ENCODE assay signal across 10 cellular contexts in genomic region chr18:51425475-51425874, GRCh38.
DNase-seq lines count a peak whose midpoint lies in the region; ATAC-seq lines count a peak whose summit lies in the region.
"Had no signal": no experiment of that assay in that cellular context is flagged by ENCODE, and none has a peak within 500 bp of the region (broad histone marks: within the 10 kb centered on the region; RNA-seq: fewer than 3 reads in every experiment).

No MANE protein-coding gene starts in this region.

- ATAC-seq in activated naive CD8-positive, alpha-beta T cell treated with anti-CD3 and anti-CD28 coated beads, Interleukin-2, amount 50 U/mL, for 24 hours: peak; percentile 79
- ATAC-seq in GM21529 (IDR thresholded peaks at IDR 0.05; ENCODE audit: unreplicated experiment): peak; percentile 73
- ATAC-seq in HG03354 (IDR thresholded peaks at IDR 0.05; ENCODE audit: poor library complexity, severe bottlenecking, unreplicated experiment): peak; percentile 64
- peak; percentile 64 for ATAC-seq in stimulated activated naive CD8-positive, alpha-beta T cell treated with anti-CD3 and anti-CD28 coated beads, Interleukin-15, Interleukin-2, amounts not matched to agents 100 U/mL and 50 U/mL, for 24 hours

- DNase-seq in activated naive CD8-positive, alpha-beta T cell treated with anti-CD3 and anti-CD28 coated beads, Interleukin-2, amount 50 U/mL, for 24 hours: no peak
- DNase-seq in activated naive CD8-positive, alpha-beta T cell treated with anti-CD3 and anti-CD28 coated beads for 36 hours: no peak
- DNase-seq in stimulated activated naive CD8-positive, alpha-beta T cell treated with anti-CD3 and anti-CD28 coated beads, Interleukin-15, Interleukin-2, amounts not matched to agents 100 U/mL and 50 U/mL, for 24 hours: peak; percentile 4
- DNase-seq in NCI-H2196 treated with DMSO at 0.1 percent for 48 hours (lab: John Stamatoyannopoulos, UW; ENCODE audit: unreplicated experiment): no peak
- DNase-seq in NCI-H526 (lab: John Stamatoyannopoulos, UW): no peak
- no peak for DNase-seq in HT-29 (ENCODE audit: low spot score)
- DNase-seq: NCI-H1417 had no signal

- no peak overlapping the region for H3K4me3 Mint-ChIP-seq in activated naive CD8-positive, alpha-beta T cell treated with anti-CD3 and anti-CD28 coated beads, Interleukin-2, amount 50 U/mL, for 24 hours
- H3K4me3 Mint-ChIP-seq in activated naive CD8-positive, alpha-beta T cell treated with anti-CD3 and anti-CD28 coated beads for 36 hours: no peak overlapping the region
- H3K4me3 Mint-ChIP-seq: brain had no signal

- no peaks in the 10 kb centered on the region for H3K36me3 Mint-ChIP-seq in activated naive CD8-positive, alpha-beta T cell treated with anti-CD3 and anti-CD28 coated beads, Interleukin-2, amount 50 U/mL, for 24 hours (ENCODE audit: low read depth)
- no peaks in the 10 kb centered on the region for H3K36me3 Mint-ChIP-seq in activated naive CD8-positive, alpha-beta T cell treated with anti-CD3 and anti-CD28 coated beads for 36 hours
- H3K36me3 Mint-ChIP-seq: brain had no signal

- H3K9me3 Mint-ChIP-seq in activated naive CD8-positive, alpha-beta T cell treated with anti-CD3 and anti-CD28 coated beads, Interleukin-2, amount 50 U/mL, for 24 hours: peaks cover 1% of the 10 kb centered on the region
- no peaks in the 10 kb centered on the region for H3K9me3 Mint-ChIP-seq in activated naive CD8-positive, alpha-beta T cell treated with anti-CD3 and anti-CD28 coated beads for 36 hours

- peak overlapping the region; percentile 37 for H3K27ac Mint-ChIP-seq in activated naive CD8-positive, alpha-beta T cell treated with anti-CD3 and anti-CD28 coated beads, Interleukin-2, amount 50 U/mL, for 24 hours
- no peak overlapping the region for H3K27ac Mint-ChIP-seq in activated naive CD8-positive, alpha-beta T cell treated with anti-CD3 and anti-CD28 coated beads for 36 hours
- H3K27ac Mint-ChIP-seq: brain had no signal

- peaks cover 9% of the 10 kb centered on the region for H3K27me3 Mint-ChIP-seq in activated naive CD8-positive, alpha-beta T cell treated with anti-CD3 and anti-CD28 coated beads, Interleukin-2, amount 50 U/mL, for 24 hours
- H3K27me3 Mint-ChIP-seq in activated naive CD8-positive, alpha-beta T cell treated with anti-CD3 and anti-CD28 coated beads for 36 hours: peaks cover 15% of the 10 kb centered on the region
- H3K27me3 Mint-ChIP-seq: brain had no signal

- H3K4me1 Mint-ChIP-seq in activated naive CD8-positive, alpha-beta T cell treated with anti-CD3 and anti-CD28 coated beads, Interleukin-2, amount 50 U/mL, for 24 hours: peaks cover 14% of the 10 kb centered on the region
- H3K4me1 Mint-ChIP-seq in activated naive CD8-positive, alpha-beta T cell treated with anti-CD3 and anti-CD28 coated beads for 36 hours: peaks cover 3% of the 10 kb centered on the region
- H3K4me1 Mint-ChIP-seq: brain had no signal
